8 cellular contexts compared by ENCODE assay signal in genomic region chr20:6007094-6007528, GRCh38. TPM values are rescaled to one million over a fixed set of nuclear protein-coding genes. Genes with fewer than 3 reads are reported as not detected.
DNase-seq lines count a peak whose midpoint lies in the region; ATAC-seq, FAIRE-seq and TF ChIP-seq lines count a peak whose summit lies in the region.

No MANE protein-coding gene starts in this region.

- no peak for TF ChIP-seq RAD21 in A549 (conservative IDR thresholded peaks at IDR 0.05 in 1 of 2, IDR thresholded peaks at IDR 0.05 in 1 of 2)
- no peak for TF ChIP-seq RAD21 in HCT116 (IDR thresholded peaks at IDR 0.05; ENCODE audit: low read depth)

- POLR2A ChIA-PET in A549 (lab: Yijun Ruan, JAX) (no interaction called here), HCT116 (lab: Charles Lee) (no interaction called here)

- H2BK120ac ChIP-seq in mesendoderm (ENCODE audit: low read depth, low read length): no peak overlapping the region

- H3K4me2 ChIP-seq in A549 (peak overlapping the region; percentile 92), HCT116 (ENCODE audit: low read length) (peak overlapping the region; percentile 79), mesendoderm (ENCODE audit: low read length) (peak overlapping the region; percentile 75)

- DNase-seq in A549 (ENCODE audit: low read depth in 1 of 2, low spot score in 1 of 2) (no peak), HCT116 (ENCODE audit: low read depth, low spot score) (no peak), astrocyte of the hippocampus (ENCODE audit: low read depth, low spot score) (peak; percentile 19), mesendoderm (peak; percentile 26), medulla oblongata (ENCODE audit: extremely low spot score) (no peak), DMS114 treated with DMSO at 0.1 percent for 48 hours (lab: John Stamatoyannopoulos, UW; ENCODE audit: unreplicated experiment) (no peak), RCC 7860 (ENCODE audit: low spot score) (no peak)

- H3K79me2 ChIP-seq in HCT116 (ENCODE audit: insufficient read depth, low read length) (peaks cover 54% of the 10 kb centered on the region), mesendoderm (ENCODE audit: control insufficient read depth, insufficient read depth, low read length) (peaks cover 16% of the 10 kb centered on the region)

- no peak for TF ChIP-seq CTCF in A549 (IDR thresholded peaks at IDR 0.05)
- no peak for TF ChIP-seq CTCF in HCT116 (IDR thresholded peaks at IDR 0.05 in 2 of 3, conservative IDR thresholded peaks at IDR 0.05 in 1 of 3; ENCODE audit: borderline replicate concordance in 1 of 3, insufficient read depth in 1 of 3, low read depth in 2 of 3, low read length in 2 of 3)

- CTCF ChIA-PET in A549 (lab: Yijun Ruan, JAX) (interaction anchor here (1.4 to 3.3 kb wide), 3 partner anchors 18 to 478 kb away, joined by 4 to 11 read pairs (median 4); no protein-coding TSS in a partner anchor), HCT116 (lab: Charles Lee) (no interaction called here)

- FAIRE-seq in A549 (lab: Jason Lieb, UNC): peak; percentile 72
- no peak for FAIRE-seq in RCC 7860 (lab: Jason Lieb, UNC)

- 3% methylated on average over 4 of the region's 4 CpGs for WGBS in A549 (ENCODE audit: missing lambda C conversion rate)
- WGBS in mesendoderm (ENCODE audit: extremely low coverage, insufficient coverage, low lambda C conversion rate): no CpG with 5 or more reads among the region's 4 CpGs

- H3K4me3 ChIP-seq in A549: peak overlapping the region; percentile 70
- peak overlapping the region; percentile 71 to 73 for H3K4me3 ChIP-seq in HCT116 (replicated peaks in 1 of 2; ENCODE audit: low read depth in 1 of 2, low read length in 2 of 2)
- H3K4me3 ChIP-seq in mesendoderm (ENCODE audit: low read length): peak overlapping the region; percentile 7

- H4K20me1 ChIP-seq in HCT116 (ENCODE audit: insufficient read depth): no peaks in the 10 kb centered on the region; the same call in 1 of the 2 replicates

- H3K9me3 ChIP-seq in A549 (no peaks in the 10 kb centered on the region), HCT116 (ENCODE audit: control insufficient read depth in 1 of 2, insufficient read depth in 1 of 2, low read depth in 1 of 2, low read length in 2 of 2) (no peaks in the 10 kb centered on the region)

- no peak overlapping the region for H3K23ac ChIP-seq in mesendoderm (ENCODE audit: low read length)

- intact Hi-C loops in HCT116 (cut with micrococcal nuclease): no loop called here

- TF ChIP-seq POLR2A in A549 (IDR thresholded peaks at IDR 0.05; ENCODE audit: low read length) (no peak), HCT116 (IDR thresholded peaks at IDR 0.05; ENCODE audit: borderline replicate concordance, extremely low read depth, insufficient read depth, insufficient read length) (no peak)

- TSS peak; percentile 50 for BruUV-seq in HCT116 (replicated peaks; lab: Mats Ljungman, UMichigan)

- H2BK15ac ChIP-seq in mesendoderm (replicated peaks; ENCODE audit: low read depth): no peak overlapping the region

- no peak overlapping the region for H3K4ac ChIP-seq in mesendoderm (ENCODE audit: low read depth, low read length)

- peaks cover 21 to 22% of the 10 kb centered on the region in 2 experiments; a peak in 3 of 4 replicates for H3K36me3 ChIP-seq in HCT116 (ENCODE audit: control insufficient read depth in 1 of 2, insufficient read depth in 2 of 2, low read length in 2 of 2)
- H3K36me3 ChIP-seq in mesendoderm (ENCODE audit: control insufficient read depth, insufficient read depth, low read length): peaks cover 1% of the 10 kb centered on the region

- no peak overlapping the region for H4K8ac ChIP-seq in mesendoderm (ENCODE audit: low read depth, low read length)

- H3K4me1 ChIP-seq in A549 (peaks cover 27% of the 10 kb centered on the region), HCT116 (ENCODE audit: control insufficient read depth in 1 of 2, insufficient read depth in 2 of 2, low read length in 2 of 2) (peaks cover 11 to 18% of the 10 kb centered on the region in 2 experiments), mesendoderm (ENCODE audit: control insufficient read depth, low read depth, low read length) (no peaks in the 10 kb centered on the region)

- no peak overlapping the region for H2AFZ ChIP-seq in HCT116 (ENCODE audit: low read depth, low read length, poor library complexity, severe bottlenecking)

- no peak overlapping the region for H4K5ac ChIP-seq in mesendoderm (ENCODE audit: low read length)

- TF ChIP-seq EP300 in A549 (IDR thresholded peaks at IDR 0.05): no peak

- peak overlapping the region; percentile 28 for H3K56ac ChIP-seq in mesendoderm (ENCODE audit: low read length)

- H3K27me3 ChIP-seq in HCT116 (ENCODE audit: insufficient read depth, low read length): no peaks in the 10 kb centered on the region
- H3K27me3 ChIP-seq in mesendoderm (ENCODE audit: insufficient read depth, low read length, poor library complexity): no peaks in the 10 kb centered on the region

- no peak overlapping the region for H2AK5ac ChIP-seq in mesendoderm (ENCODE audit: low read length)

- no peaks in the 10 kb centered on the region for H3K9me2 ChIP-seq in HCT116 (ENCODE audit: insufficient read depth)

- no peak overlapping the region for H2BK5ac ChIP-seq in mesendoderm (ENCODE audit: low read length)

- ATAC-seq in A549 (no peak), HCT116 (no peak), HG02973 (IDR thresholded peaks at IDR 0.05; ENCODE audit: unreplicated experiment) (no peak)

- H3K27ac ChIP-seq in A549: peak overlapping the region; percentile 93 to 97
- no peak overlapping the region for H3K27ac ChIP-seq in HCT116 (ENCODE audit: low read depth, low read length)
- H3K27ac ChIP-seq in mesendoderm (ENCODE audit: low read depth, low read length): no peak overlapping the region

- no peak overlapping the region for H3K18ac ChIP-seq in mesendoderm (ENCODE audit: low read length)

- RAD21 ChIA-PET in HCT116 (lab: Charles Lee; ENCODE audit: low non-redundant PET in 1 of 2, low total read pairs in 2 of 2, uncharacterized antibody in 2 of 2, unreplicated experiment in 2 of 2): no interaction called here

- H3K79me1 ChIP-seq in mesendoderm (ENCODE audit: low read length): peaks cover under 1% of the 10 kb centered on the region

- H3K9ac ChIP-seq in HCT116 (ENCODE audit: low read length): peak overlapping the region; percentile 88
- peak overlapping the region; percentile 35 for H3K9ac ChIP-seq in mesendoderm (ENCODE audit: low read length)

TF ChIP-seq in A549, 52 proteins besides CTCF, POLR2A, EP300 and RAD21 (continues in another document):
- TF ChIP-seq BHLHE40 (IDR thresholded peaks at IDR 0.05; ENCODE audit: low read depth, low read length): no peak
- no peak for TF ChIP-seq FOSL2 (IDR thresholded peaks at IDR 0.05)
- no peak for TF ChIP-seq FOSL2 (CRISPR knock-in tag; IDR thresholded peaks at IDR 0.05)
- no peak for TF ChIP-seq MYC (IDR thresholded peaks at IDR 0.05; ENCODE audit: borderline replicate concordance, low read length)

TF ChIP-seq in HCT116, 20 proteins besides CTCF, POLR2A, EP300 and RAD21 (continues in another document):
- TF ChIP-seq MAX (IDR thresholded peaks at IDR 0.05) (no peak), EGR1 (IDR thresholded peaks at IDR 0.05; ENCODE audit: low read depth) (no peak), CBX3 (IDR thresholded peaks at IDR 0.05; ENCODE audit: low read depth) (no peak), JUND (IDR thresholded peaks at IDR 0.05) (no peak)

RNA-seq across cellular contexts. Expression of gene CRLS1, which starts 1.2 kb away (rescaled TPM):
- polyA plus RNA-seq in A549 (2011; rRNA removed) (129 and 150 TPM in 2 replicates), A549 (2017; fragmentation: RNase III; extraction: RNeasy Plus Mini Kit Qiagen cat#74134 plus additional on column Dnase treatment) (54.8 to 61.0 TPM (median 56.1 TPM) in 3 replicates)
- polyA plus RNA-seq in A549 (2012; cell fraction: cytosol; rRNA removed): 41.0 and 50.9 TPM in 2 replicates
- 22.7 and 33.0 TPM in 2 replicates for polyA plus RNA-seq in A549 (2012; cell fraction: nucleus; rRNA removed)
- polyA minus RNA-seq in A549 (2011; rRNA and poly(A)+ RNA removed): 37.6 and 52.7 TPM in 2 replicates
- 36.7 TPM for total RNA-seq in HCT116 (2021; ENCODE audit: unreplicated experiment)
- polyA plus RNA-seq in HCT116 (2012): 24.3 and 27.8 TPM in 2 replicates
- polyA plus RNA-seq in mesendoderm (2013, experiment 1 of 2): 60.8 TPM
- polyA plus RNA-seq in mesendoderm (2013, experiment 2 of 2): 62.2 TPM

RNA-seq across cellular contexts. Expression of gene LRRN4, which starts 46.7 kb away (rescaled TPM):
- polyA plus RNA-seq in A549 (2011; rRNA removed) (0.03 TPM in 1 of 2 replicates, not detected in the other), A549 (2017; fragmentation: RNase III; extraction: RNeasy Plus Mini Kit Qiagen cat#74134 plus additional on column Dnase treatment) (0.04 TPM in 2 of 3 replicates, not detected in the other)
- 0.04 and 0.06 TPM in 2 replicates for polyA plus RNA-seq in A549 (2012; cell fraction: cytosol; rRNA removed)
- polyA plus RNA-seq in A549 (2012; cell fraction: nucleus; rRNA removed): 0.18 and 0.20 TPM in 2 replicates
- not detected in 2 replicates for polyA minus RNA-seq in A549 (2011; rRNA and poly(A)+ RNA removed)
- total RNA-seq in HCT116 (2021; ENCODE audit: unreplicated experiment): 0.10 TPM
- polyA plus RNA-seq in HCT116 (2012): 0.17 and 0.24 TPM in 2 replicates
- polyA plus RNA-seq in mesendoderm (2013, experiment 1 of 2): 0.62 TPM
- 0.64 TPM for polyA plus RNA-seq in mesendoderm (2013, experiment 2 of 2)

RNA-seq across cellular contexts. Expression of gene MCM8, which starts 56.7 kb away (rescaled TPM):
- polyA plus RNA-seq in A549 (2011; rRNA removed) (29.5 and 36.1 TPM in 2 replicates), A549 (2017; fragmentation: RNase III; extraction: RNeasy Plus Mini Kit Qiagen cat#74134 plus additional on column Dnase treatment) (33.9 to 35.3 TPM (median 34.9 TPM) in 3 replicates)
- 10.7 and 12.4 TPM in 2 replicates for polyA plus RNA-seq in A549 (2012; cell fraction: cytosol; rRNA removed)
- 4.1 and 7.4 TPM in 2 replicates for polyA plus RNA-seq in A549 (2012; cell fraction: nucleus; rRNA removed)
- 13.1 and 14.1 TPM in 2 replicates for polyA minus RNA-seq in A549 (2011; rRNA and poly(A)+ RNA removed)
- 21.9 TPM for total RNA-seq in HCT116 (2021; ENCODE audit: unreplicated experiment)
- polyA plus RNA-seq in HCT116 (2012): 5.6 and 8.4 TPM in 2 replicates
- polyA plus RNA-seq in mesendoderm (2013, experiment 1 of 2): 25.0 TPM
- 25.0 TPM for polyA plus RNA-seq in mesendoderm (2013, experiment 2 of 2)

RNA-seq across cellular contexts. Expression of gene TRMT6, which starts 56.8 kb away (rescaled TPM):
- polyA plus RNA-seq in A549 (2011; rRNA removed) (30.8 and 43.1 TPM in 2 replicates), A549 (2017; fragmentation: RNase III; extraction: RNeasy Plus Mini Kit Qiagen cat#74134 plus additional on column Dnase treatment) (37.4 to 40.0 TPM (median 38.5 TPM) in 3 replicates)
- 17.4 and 18.8 TPM in 2 replicates for polyA plus RNA-seq in A549 (2012; cell fraction: cytosol; rRNA removed)
- 9.2 and 13.0 TPM in 2 replicates for polyA plus RNA-seq in A549 (2012; cell fraction: nucleus; rRNA removed)
- polyA minus RNA-seq in A549 (2011; rRNA and poly(A)+ RNA removed): 6.8 and 7.5 TPM in 2 replicates
- 13.2 TPM for total RNA-seq in HCT116 (2021; ENCODE audit: unreplicated experiment)
- 5.6 and 6.0 TPM in 2 replicates for polyA plus RNA-seq in HCT116 (2012)
- 46.8 TPM for polyA plus RNA-seq in mesendoderm (2013, experiment 1 of 2)
- polyA plus RNA-seq in mesendoderm (2013, experiment 2 of 2): 46.8 TPM

Comparison
In these comparisons a context has a peak if more than half of its experiments do, and no peak if none do; other contexts are left out.
1. DNase-seq: peak in astrocyte of the hippocampus (single experiment) and mesendoderm (single experiment); none in A549 (0 of 2), HCT116 (single experiment), medulla oblongata (single experiment), DMS114 treated with DMSO at 0.1 percent for 48 hours (single experiment) and RCC 7860 (single experiment).
2. H3K27ac ChIP-seq: peak in A549 (2 of 2); none in HCT116 (single experiment) and mesendoderm (single experiment).
3. H3K4me3 ChIP-seq: peak in every context shown above with its lines; median percentile 72 in HCT116; 70 in A549; 7 in mesendoderm.
4. Peak in every context shown above with its lines, with median percentiles within 50 percentile points of each other: H3K4me2 ChIP-seq.